Comparison of ENCODE assay signal across 13 cellular contexts in genomic region chr2:71555798-71556454, GRCh38.
"Had no signal": no experiment of that assay in that cellular context is flagged by ENCODE, and none has a peak within 500 bp of the region (broad histone marks: within the 10 kb centered on the region; RNA-seq: fewer than 3 reads in every experiment).

No MANE protein-coding gene starts in this region.

- DNase-seq: activated naive CD4-positive, alpha-beta T cell treated with anti-CD3 and anti-CD28 coated beads, Interleukin-2, amount 10 ng/mL, durations not matched to agents 7 days and 5 days; brain microvascular endothelial cell; cerebellar nuclear complex; hippocampal formation; mesendoderm; stimulated activated CD4-positive, alpha-beta T cell treated with anti-CD3 and anti-CD28 coated beads, Interleukin-4, amount 100 ng/mL, for 4 hours; stomach; tibial artery; uterus had no signal

- H3K36me3 ChIP-seq: prostate gland, uterus had no signal

- ATAC-seq: esophagus mucosa, left lung had no signal

- H3K27me3 ChIP-seq: brain microvascular endothelial cell, left lung, neutrophil, stomach, tibial artery, uterus had no signal

- H3K9me3 ChIP-seq: left lung, neutrophil, prostate gland, stomach, tibial artery, uterus had no signal

- H3K4me1 ChIP-seq: left lung, prostate gland, stomach, uterus had no signal

- H3K4me3 ChIP-seq: left lung, prostate gland, stomach, tibial artery, uterus had no signal

- H3K27ac ChIP-seq: brain microvascular endothelial cell, left lung, neutrophil, prostate gland, stomach, tibial artery, uterus had no signal
